In genomic region chr1:52424238-52424637, GRCh38 we compare ENCODE assay signal across 2 cellular contexts.
TF ChIP-seq lines count a peak whose summit lies in the region.

No MANE protein-coding gene starts in this region.

TF ChIP-seq in A549, 52 proteins besides CTCF, POLR2A, EP300 and RAD21 (continued from another document):
- TF ChIP-seq BCL3 (IDR thresholded peaks at IDR 0.05), result no peak

TF ChIP-seq in HCT116, 20 proteins besides CTCF, POLR2A, EP300 and RAD21 (continued from another document):
- TF ChIP-seq, protein P1, sequence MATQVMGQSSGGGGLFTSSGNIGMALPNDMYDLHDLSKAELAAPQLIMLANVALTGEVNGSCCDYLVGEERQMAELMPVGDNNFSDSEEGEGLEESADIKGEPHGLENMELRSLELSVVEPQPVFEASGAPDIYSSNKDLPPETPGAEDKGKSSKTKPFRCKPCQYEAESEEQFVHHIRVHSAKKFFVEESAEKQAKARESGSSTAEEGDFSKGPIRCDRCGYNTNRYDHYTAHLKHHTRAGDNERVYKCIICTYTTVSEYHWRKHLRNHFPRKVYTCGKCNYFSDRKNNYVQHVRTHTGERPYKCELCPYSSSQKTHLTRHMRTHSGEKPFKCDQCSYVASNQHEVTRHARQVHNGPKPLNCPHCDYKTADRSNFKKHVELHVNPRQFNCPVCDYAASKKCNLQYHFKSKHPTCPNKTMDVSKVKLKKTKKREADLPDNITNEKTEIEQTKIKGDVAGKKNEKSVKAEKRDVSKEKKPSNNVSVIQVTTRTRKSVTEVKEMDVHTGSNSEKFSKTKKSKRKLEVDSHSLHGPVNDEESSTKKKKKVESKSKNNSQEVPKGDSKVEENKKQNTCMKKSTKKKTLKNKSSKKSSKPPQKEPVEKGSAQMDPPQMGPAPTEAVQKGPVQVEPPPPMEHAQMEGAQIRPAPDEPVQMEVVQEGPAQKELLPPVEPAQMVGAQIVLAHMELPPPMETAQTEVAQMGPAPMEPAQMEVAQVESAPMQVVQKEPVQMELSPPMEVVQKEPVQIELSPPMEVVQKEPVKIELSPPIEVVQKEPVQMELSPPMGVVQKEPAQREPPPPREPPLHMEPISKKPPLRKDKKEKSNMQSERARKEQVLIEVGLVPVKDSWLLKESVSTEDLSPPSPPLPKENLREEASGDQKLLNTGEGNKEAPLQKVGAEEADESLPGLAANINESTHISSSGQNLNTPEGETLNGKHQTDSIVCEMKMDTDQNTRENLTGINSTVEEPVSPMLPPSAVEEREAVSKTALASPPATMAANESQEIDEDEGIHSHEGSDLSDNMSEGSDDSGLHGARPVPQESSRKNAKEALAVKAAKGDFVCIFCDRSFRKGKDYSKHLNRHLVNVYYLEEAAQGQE (IDR thresholded peaks at IDR 0.05; ENCODE audit: low read depth), result no peak
- TF ChIP-seq SIN3A (IDR thresholded peaks at IDR 0.05; ENCODE audit: low read depth) (no peak), EZH2phosphoT487 (IDR thresholded peaks at IDR 0.05; ENCODE audit: borderline replicate concordance) (no peak), CEBPB (IDR thresholded peaks at IDR 0.05; ENCODE audit: low read depth) (no peak), CBX3 (IDR thresholded peaks at IDR 0.05; ENCODE audit: low read depth) (no peak), JUND (IDR thresholded peaks at IDR 0.05) (no peak), MAX (IDR thresholded peaks at IDR 0.05) (no peak), FOSL1 (IDR thresholded peaks at IDR 0.05; ENCODE audit: low read depth) (no peak), EGR1 (IDR thresholded peaks at IDR 0.05; ENCODE audit: low read depth) (no peak), ZNF274 (IDR thresholded peaks at IDR 0.05; ENCODE audit: low read depth, low read length) (no peak), EZH2 (IDR thresholded peaks at IDR 0.05) (no peak), YY1 (IDR thresholded peaks at IDR 0.05; ENCODE audit: extremely low read depth, insufficient replicate concordance, low read depth, low read length) (no peak), SRF (IDR thresholded peaks at IDR 0.05; ENCODE audit: low read depth) (no peak), SP1 (IDR thresholded peaks at IDR 0.05; ENCODE audit: low read depth) (no peak)
